ENCODE assay signal across 8 cellular contexts in the genomic region with DNA sequence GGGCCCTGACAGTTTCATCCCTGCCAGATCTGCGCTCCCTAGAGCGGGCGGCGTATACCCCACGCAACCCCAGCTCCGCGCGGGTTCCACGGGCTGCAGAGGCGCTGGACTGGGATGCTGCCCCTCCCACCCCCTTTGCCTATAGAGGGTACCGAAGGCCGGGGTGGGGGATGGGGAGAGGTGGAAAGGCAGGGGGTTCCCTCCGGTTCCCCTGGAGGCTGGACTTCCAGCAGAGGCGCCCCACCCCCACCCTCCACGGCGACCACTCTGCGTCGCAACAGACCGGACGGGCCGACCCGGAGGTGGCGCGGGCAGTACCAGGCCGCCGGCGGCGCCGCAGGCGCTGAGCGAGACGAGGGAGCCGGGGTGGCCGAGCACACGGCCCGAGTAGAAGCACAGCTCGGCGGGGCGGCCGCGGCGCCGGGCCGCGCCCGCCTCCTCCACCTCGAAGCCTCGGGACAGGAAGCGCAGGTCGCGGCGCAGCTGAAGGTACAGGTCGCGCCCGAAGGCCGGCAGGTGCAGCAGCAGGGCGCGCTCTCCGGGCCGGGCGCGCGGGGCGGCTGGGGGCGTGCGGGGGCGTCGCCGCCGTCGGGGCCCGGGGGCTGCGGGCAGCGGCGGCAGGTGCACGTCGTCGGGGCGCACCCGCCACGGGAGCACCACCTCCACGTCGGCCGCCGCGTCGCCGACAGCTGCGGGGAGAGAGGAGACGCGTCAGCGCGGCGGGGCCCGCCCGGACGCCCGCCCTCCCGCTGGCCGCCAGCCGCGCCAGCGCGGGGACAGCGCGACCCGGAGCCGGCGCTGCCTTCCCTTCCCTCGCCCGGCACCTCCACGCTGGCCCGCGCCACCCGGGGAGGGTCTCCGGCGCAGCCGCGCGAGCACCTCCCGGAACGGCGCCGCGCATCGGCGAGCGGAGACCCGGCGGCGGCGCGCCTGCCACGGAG. TPM values are rescaled to one million over a fixed set of nuclear protein-coding genes. Genes with fewer than 3 reads are reported as not detected.
DNase-seq lines count a peak whose midpoint lies in the region; ATAC-seq, FAIRE-seq and TF ChIP-seq lines count a peak whose summit lies in the region.

No MANE protein-coding gene starts in this region.

- no peak for TF ChIP-seq RAD21 in liver (IDR thresholded peaks at IDR 0.05)

- H3K36me3 Mint-ChIP-seq in astrocyte (ENCODE audit: low read depth, unreplicated experiment) = peaks cover 7% of the 10 kb centered on the region

- H3K9me3 ChIP-seq in astrocyte (ENCODE audit: insufficient read depth, low read depth, low read length) (no peaks in the 10 kb centered on the region), liver (ENCODE audit: control insufficient read depth in 4 of 4, low read length in 3 of 4) (no peaks in the 10 kb centered on the region), thyroid gland (no peaks in the 10 kb centered on the region)

- H3K27ac ChIP-seq in astrocyte (ENCODE audit: low read depth, low read length) (no peak overlapping the region), liver (ENCODE audit: low read depth in 1 of 2, low read length in 2 of 2) (peak overlapping the region; percentile 70 to 77), thyroid gland (peak overlapping the region in 1 of 3 donors; percentile 41)

- no peak for TF ChIP-seq POLR2A in thyroid gland (IDR thresholded peaks at IDR 0.05)

- 8% methylated on average over 134 of the region's 134 CpGs for WGBS in liver
- WGBS in thyroid gland, 2 donors = 32 to 39% methylated on average over 12 to 16 of the region's 134 CpGs

- peaks cover 7% of the 10 kb centered on the region for H3K9me3 Mint-ChIP-seq in astrocyte (ENCODE audit: unreplicated experiment)

- no peak overlapping the region for H3K27ac Mint-ChIP-seq in astrocyte (ENCODE audit: unreplicated experiment)

- no peaks in the 10 kb centered on the region for H3K79me2 ChIP-seq in astrocyte (ENCODE audit: insufficient read depth, low read length)

- H3K27me3 ChIP-seq in astrocyte (ENCODE audit: insufficient read depth, low read length) (no peaks in the 10 kb centered on the region), liver (ENCODE audit: control insufficient read depth in 4 of 4, insufficient read depth in 4 of 4, low read length in 3 of 4) (no peaks in the 10 kb centered on the region), thyroid gland (no peaks in the 10 kb centered on the region)

- peak overlapping the region; percentile 91 for H3K4me2 ChIP-seq in astrocyte (ENCODE audit: low read length)

- H3K9ac ChIP-seq in astrocyte (ENCODE audit: low read length) (peak overlapping the region; percentile 45), liver (ENCODE audit: low read depth in 1 of 2, low read length in 2 of 2) (no peak overlapping the region)

- peak overlapping the region; percentile 83 for H2AFZ ChIP-seq in astrocyte (ENCODE audit: low read depth, low read length)

- FAIRE-seq in astrocyte (lab: Jason Lieb, UNC) = no peak

- peaks cover 4% of the 10 kb centered on the region for H4K20me1 ChIP-seq in astrocyte (ENCODE audit: insufficient read depth, low read length)

- TF ChIP-seq CTCF in astrocyte (IDR thresholded peaks at IDR 0.05; ENCODE audit: insufficient read depth, low read depth, low read length) (no peak), liver (IDR thresholded peaks at IDR 0.05; ENCODE audit: low read depth, low read length, missing input control) (no peak), thyroid gland (IDR thresholded peaks at IDR 0.05) (no peak)

- peak overlapping the region; percentile 57 for H3K4me3 ChIP-seq in astrocyte (ENCODE audit: insufficient read depth, low read depth, low read length)
- H3K4me3 ChIP-seq in liver (ENCODE audit: low read depth in 1 of 3, low read length in 3 of 3) = peak overlapping the region; percentile 71 to 79 (median 78)
- H3K4me3 ChIP-seq in thyroid gland (replicated peaks in 1 of 3) = peak overlapping the region in 2 of 3 donors; percentile 6 to 63

- DNase-seq in astrocyte (ENCODE audit: low read depth) (no peak), thyroid gland (peak; percentile 23 to 29), putamen (ENCODE audit: low spot score) (no peak)

- peak overlapping the region; percentile 70 for H3K4me3 Mint-ChIP-seq in astrocyte (ENCODE audit: unreplicated experiment)

- H3K36me3 ChIP-seq in astrocyte (ENCODE audit: insufficient read depth, low read length) (no peaks in the 10 kb centered on the region), liver (ENCODE audit: control insufficient read depth in 4 of 4, insufficient read depth in 3 of 4, low read depth in 1 of 4, low read length in 3 of 4) (no peaks in the 10 kb centered on the region), thyroid gland (no peaks in the 10 kb centered on the region)

- peak; percentile 3 for ATAC-seq in GM18867 (IDR thresholded peaks at IDR 0.05; ENCODE audit: unreplicated experiment)
- peak; percentile 1 for ATAC-seq in HG03442 (IDR thresholded peaks at IDR 0.05; ENCODE audit: unreplicated experiment)
- ATAC-seq in GM18858 (IDR thresholded peaks at IDR 0.05; ENCODE audit: unreplicated experiment) = no peak
- ATAC-seq in HG03520 (IDR thresholded peaks at IDR 0.05; ENCODE audit: unreplicated experiment) = no peak

- intact Hi-C loops in thyroid gland (cut with DNase I) = loop anchor here (5.0 to 10.0 kb wide), 3 partner anchors 224 to 409 kb away; a partner anchor contains a TSS

- H3K4me1 ChIP-seq in astrocyte (ENCODE audit: insufficient read depth, low read length) = peaks cover 4% of the 10 kb centered on the region
- peaks cover 8 to 26% (median 15%) of the 10 kb centered on the region in 4 donors for H3K4me1 ChIP-seq in liver (ENCODE audit: control insufficient read depth in 4 of 4, insufficient read depth in 4 of 4, low read length in 3 of 4)
- peaks cover 0 to 6% of the 10 kb centered on the region in 2 donors for H3K4me1 ChIP-seq in thyroid gland

- H3K27me3 Mint-ChIP-seq in astrocyte (ENCODE audit: low read depth, unreplicated experiment) = peaks cover 55% of the 10 kb centered on the region

- H3K4me1 Mint-ChIP-seq in astrocyte (ENCODE audit: low read depth, unreplicated experiment) = peaks cover 4% of the 10 kb centered on the region

TF ChIP-seq in liver, 16 proteins besides CTCF, POLR2A, EP300 and RAD21:
- TF ChIP-seq, protein P1, sequence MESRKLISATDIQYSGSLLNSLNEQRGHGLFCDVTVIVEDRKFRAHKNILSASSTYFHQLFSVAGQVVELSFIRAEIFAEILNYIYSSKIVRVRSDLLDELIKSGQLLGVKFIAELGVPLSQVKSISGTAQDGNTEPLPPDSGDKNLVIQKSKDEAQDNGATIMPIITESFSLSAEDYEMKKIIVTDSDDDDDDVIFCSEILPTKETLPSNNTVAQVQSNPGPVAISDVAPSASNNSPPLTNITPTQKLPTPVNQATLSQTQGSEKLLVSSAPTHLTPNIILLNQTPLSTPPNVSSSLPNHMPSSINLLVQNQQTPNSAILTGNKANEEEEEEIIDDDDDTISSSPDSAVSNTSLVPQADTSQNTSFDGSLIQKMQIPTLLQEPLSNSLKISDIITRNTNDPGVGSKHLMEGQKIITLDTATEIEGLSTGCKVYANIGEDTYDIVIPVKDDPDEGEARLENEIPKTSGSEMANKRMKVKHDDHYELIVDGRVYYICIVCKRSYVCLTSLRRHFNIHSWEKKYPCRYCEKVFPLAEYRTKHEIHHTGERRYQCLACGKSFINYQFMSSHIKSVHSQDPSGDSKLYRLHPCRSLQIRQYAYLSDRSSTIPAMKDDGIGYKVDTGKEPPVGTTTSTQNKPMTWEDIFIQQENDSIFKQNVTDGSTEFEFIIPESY (IDR thresholded peaks at IDR 0.05) = no peak
- TF ChIP-seq, protein P2, sequence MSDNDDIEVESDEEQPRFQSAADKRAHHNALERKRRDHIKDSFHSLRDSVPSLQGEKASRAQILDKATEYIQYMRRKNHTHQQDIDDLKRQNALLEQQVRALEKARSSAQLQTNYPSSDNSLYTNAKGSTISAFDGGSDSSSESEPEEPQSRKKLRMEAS (IDR thresholded peaks at IDR 0.05) = no peak
- TF ChIP-seq HNF4A (conservative IDR thresholded peaks at IDR 0.05) (no peak), HNF4G (IDR thresholded peaks at IDR 0.05) (no peak), FOXA1 (IDR thresholded peaks at IDR 0.05) (no peak), YY1 (IDR thresholded peaks at IDR 0.05) (no peak), EGR1 (IDR thresholded peaks at IDR 0.05; ENCODE audit: low read depth in 2 of 2) (no peak), SP1 (IDR thresholded peaks at IDR 0.05) (no peak)
- TF ChIP-seq, protein P3, sequence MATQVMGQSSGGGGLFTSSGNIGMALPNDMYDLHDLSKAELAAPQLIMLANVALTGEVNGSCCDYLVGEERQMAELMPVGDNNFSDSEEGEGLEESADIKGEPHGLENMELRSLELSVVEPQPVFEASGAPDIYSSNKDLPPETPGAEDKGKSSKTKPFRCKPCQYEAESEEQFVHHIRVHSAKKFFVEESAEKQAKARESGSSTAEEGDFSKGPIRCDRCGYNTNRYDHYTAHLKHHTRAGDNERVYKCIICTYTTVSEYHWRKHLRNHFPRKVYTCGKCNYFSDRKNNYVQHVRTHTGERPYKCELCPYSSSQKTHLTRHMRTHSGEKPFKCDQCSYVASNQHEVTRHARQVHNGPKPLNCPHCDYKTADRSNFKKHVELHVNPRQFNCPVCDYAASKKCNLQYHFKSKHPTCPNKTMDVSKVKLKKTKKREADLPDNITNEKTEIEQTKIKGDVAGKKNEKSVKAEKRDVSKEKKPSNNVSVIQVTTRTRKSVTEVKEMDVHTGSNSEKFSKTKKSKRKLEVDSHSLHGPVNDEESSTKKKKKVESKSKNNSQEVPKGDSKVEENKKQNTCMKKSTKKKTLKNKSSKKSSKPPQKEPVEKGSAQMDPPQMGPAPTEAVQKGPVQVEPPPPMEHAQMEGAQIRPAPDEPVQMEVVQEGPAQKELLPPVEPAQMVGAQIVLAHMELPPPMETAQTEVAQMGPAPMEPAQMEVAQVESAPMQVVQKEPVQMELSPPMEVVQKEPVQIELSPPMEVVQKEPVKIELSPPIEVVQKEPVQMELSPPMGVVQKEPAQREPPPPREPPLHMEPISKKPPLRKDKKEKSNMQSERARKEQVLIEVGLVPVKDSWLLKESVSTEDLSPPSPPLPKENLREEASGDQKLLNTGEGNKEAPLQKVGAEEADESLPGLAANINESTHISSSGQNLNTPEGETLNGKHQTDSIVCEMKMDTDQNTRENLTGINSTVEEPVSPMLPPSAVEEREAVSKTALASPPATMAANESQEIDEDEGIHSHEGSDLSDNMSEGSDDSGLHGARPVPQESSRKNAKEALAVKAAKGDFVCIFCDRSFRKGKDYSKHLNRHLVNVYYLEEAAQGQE (IDR thresholded peaks at IDR 0.05) = no peak
TF ChIP-seq in liver: peak in this region for 0.

RNA-seq across cellular contexts. Expression of a gene that starts 0.8 kb away (rescaled TPM):
- total RNA-seq in astrocyte (0.14 and 0.27 TPM in 2 replicates), liver (10 to 100 TPM in 1 of 2 donors, under 1 TPM in 1; 0.28 to 46.9 TPM), thyroid gland (100 to 1,000 TPM in 1 of 4 donors, 1 to 10 TPM in 3; 3.5 to 667 (median 5.3) TPM)
- polyA plus RNA-seq in liver = 10 to 100 TPM in 1 of 2 donors, 1 to 10 TPM in 1; 6.5 to 11.6 TPM

Comparison
In these comparisons a context has a peak if more than half of its experiments do, and no peak if none do; other contexts are left out.
1. ATAC-seq: peak in GM18867 (single experiment) and HG03442 (single experiment); none in GM18858 (single experiment) and HG03520 (single experiment).
2. DNase-seq: peak in thyroid gland (2 of 2); none in astrocyte (single experiment) and putamen (single experiment).
3. Peak in every context shown above with its lines, with median percentiles within 50 percentile points of each other: H3K4me3 ChIP-seq.